Comparison of ENCODE assay signal across 21 cellular contexts in the genomic region with DNA sequence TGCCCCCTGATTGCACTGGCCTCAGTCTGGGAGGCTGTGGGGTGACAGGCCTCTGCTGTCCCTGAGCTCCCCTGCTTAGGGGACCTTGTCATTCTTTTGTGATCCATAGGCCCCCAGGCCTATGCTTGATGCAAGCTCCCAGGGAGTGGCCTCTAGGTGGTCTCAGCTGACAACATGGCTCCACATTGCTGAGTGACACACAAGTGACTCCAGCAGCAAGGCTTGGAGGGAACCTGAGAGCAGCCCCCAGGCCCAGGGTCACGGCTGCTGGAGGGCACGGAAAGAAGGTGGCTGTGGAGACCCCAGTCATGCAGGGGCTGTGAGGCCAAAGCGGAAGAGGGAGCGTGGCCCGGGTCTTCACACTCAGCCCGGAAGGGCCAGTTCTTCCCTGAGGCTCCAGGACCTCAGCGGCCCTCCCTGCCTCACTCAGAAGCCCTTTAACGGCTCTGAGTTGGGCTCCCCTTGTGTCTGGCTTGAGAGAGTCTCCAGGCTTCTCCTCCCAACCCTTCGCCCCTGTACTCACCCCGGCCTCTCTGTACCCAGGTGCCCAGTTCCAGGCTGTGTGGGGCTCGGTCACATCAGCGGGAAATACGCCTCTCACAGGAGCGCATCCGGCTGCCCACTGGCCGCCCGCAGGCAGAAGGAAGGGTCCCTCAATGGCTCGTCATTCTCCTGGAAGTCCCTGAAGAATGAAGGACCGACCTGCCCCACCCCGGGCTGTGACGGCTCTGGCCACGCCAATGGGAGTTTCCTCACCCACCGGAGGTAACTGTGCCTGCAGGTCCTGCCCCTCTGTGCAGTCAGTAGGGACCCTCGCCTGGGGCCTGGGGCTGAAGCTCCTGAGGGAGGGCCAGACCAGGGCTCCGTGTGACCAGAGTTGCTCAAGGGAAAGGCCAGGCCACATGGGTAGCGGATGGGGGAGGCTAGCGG.
"Had no signal": no experiment of that assay in that cellular context is flagged by ENCODE, and none has a peak within 500 bp of the region (broad histone marks: within the 10 kb centered on the region; RNA-seq: fewer than 3 reads in every experiment).

No MANE protein-coding gene starts in this region.

- H3K27me3 ChIP-seq: body of pancreas, hepatocyte, sigmoid colon, uterus had no signal

- H3K4me3 ChIP-seq: body of pancreas, coronary artery, hepatocyte, psoas muscle, sigmoid colon, tibial nerve, uterus had no signal

- H3K36me3 Mint-ChIP-seq: activated naive CD4-positive, alpha-beta T cell treated with anti-CD3 and anti-CD28 coated beads, Interleukin-2, amount 50 U/mL, for 24 hours; stimulated activated naive B cell treated with anti-CD40 and anti-IgM and Interleukin-4, amounts not matched to agents 10 μg/mL and 1 μg/mL and 100 μg/mL, for 72 hours had no signal

- H3K4me1 ChIP-seq: sigmoid colon, tibial nerve, uterus had no signal

- FAIRE-seq: keratinocyte had no signal

- ATAC-seq: esophagus mucosa, T-helper 17 cell, WTC11 had no signal

- H3K9me3 Mint-ChIP-seq: activated CD4-positive, alpha-beta T cell treated with anti-CD3 and anti-CD28 coated beads, Interleukin-2, amount 10 ng/mL, durations not matched to agents 24 days and 14 days; activated naive CD4-positive, alpha-beta T cell treated with anti-CD3 and anti-CD28 coated beads, Interleukin-2, amount 50 U/mL, for 24 hours; neural crest cell; stimulated activated naive B cell treated with anti-CD40 and anti-IgM and Interleukin-4, amounts not matched to agents 10 μg/mL and 1 μg/mL and 100 μg/mL, for 72 hours had no signal

- H3K4me2 ChIP-seq: hepatocyte had no signal

- H3K27ac Mint-ChIP-seq: activated CD4-positive, alpha-beta T cell treated with anti-CD3 and anti-CD28 coated beads, Interleukin-2, amount 10 ng/mL, durations not matched to agents 24 days and 14 days; activated CD8-positive, alpha-beta T cell treated with anti-CD3 and anti-CD28 coated beads, Interleukin-2, amount 10 ng/mL, durations not matched to agents 7 days and 5 days; activated naive CD4-positive, alpha-beta T cell treated with anti-CD3 and anti-CD28 coated beads, Interleukin-2, amount 50 U/mL, for 24 hours; stimulated activated naive B cell treated with anti-CD40 and anti-IgM and Interleukin-4, amounts not matched to agents 10 μg/mL and 1 μg/mL and 100 μg/mL, for 72 hours; T-helper 17 cell had no signal

- H3K27ac ChIP-seq: coronary artery, hepatocyte, sigmoid colon, tibial nerve, uterus had no signal

- H3K79me2 ChIP-seq: hepatocyte had no signal

- H3K9me3 ChIP-seq: body of pancreas, psoas muscle, sigmoid colon, tibial nerve, uterus had no signal

- H3K4me1 Mint-ChIP-seq: activated CD4-positive, alpha-beta T cell treated with anti-CD3 and anti-CD28 coated beads, Interleukin-2, amount 10 ng/mL, durations not matched to agents 24 days and 14 days had no signal

- H2AFZ ChIP-seq: hepatocyte had no signal

- H3K36me3 ChIP-seq: sigmoid colon, tibial nerve, uterus had no signal

- H3K27me3 Mint-ChIP-seq: activated naive CD4-positive, alpha-beta T cell treated with anti-CD3 and anti-CD28 coated beads, Interleukin-2, amount 50 U/mL, for 24 hours; T-helper 17 cell had no signal

- H3K4me3 Mint-ChIP-seq: activated CD4-positive, alpha-beta T cell treated with anti-CD3 and anti-CD28 coated beads, Interleukin-2, amount 10 ng/mL, durations not matched to agents 24 days and 14 days; activated CD8-positive, alpha-beta T cell treated with anti-CD3 and anti-CD28 coated beads, Interleukin-2, amount 10 ng/mL, durations not matched to agents 7 days and 5 days; activated naive CD4-positive, alpha-beta T cell treated with anti-CD3 and anti-CD28 coated beads, Interleukin-2, amount 50 U/mL, for 24 hours; neural crest cell; stimulated activated naive B cell treated with anti-CD40 and anti-IgM and Interleukin-4, amounts not matched to agents 10 μg/mL and 1 μg/mL and 100 μg/mL, for 72 hours; T-helper 17 cell; WTC11 had no signal

- DNase-seq: activated CD4-positive, alpha-beta T cell treated with anti-CD3 and anti-CD28 coated beads, Interleukin-2, amount 10 ng/mL, durations not matched to agents 24 days and 14 days; activated CD8-positive, alpha-beta memory T cell treated with anti-CD3 and anti-CD28 coated beads, Interleukin-2, amount 50 U/mL, for 4 hours; activated CD8-positive, alpha-beta T cell treated with anti-CD3 and anti-CD28 coated beads, Interleukin-2, amount 10 ng/mL, durations not matched to agents 7 days and 5 days; activated effector memory CD4-positive, alpha-beta T cell treated with anti-CD3 and anti-CD28 coated beads, Interleukin-2, amount 50 U/mL, for 16 hours; activated T-cell treated with anti-CD3 and anti-CD28 coated beads, Interleukin-2, amount 50 U/mL, for 48 hours; central memory CD4-positive, alpha-beta T cell; sigmoid colon; stimulated activated CD4-positive, alpha-beta T cell treated with anti-CD3 and anti-CD28 coated beads, Interleukin-1b, Interleukin-23, amount 100 ng/mL, for 48 hours; stimulated activated naive B cell treated with anti-CD40 and anti-IgM and Interleukin-4, amounts not matched to agents 10 μg/mL and 1 μg/mL and 100 μg/mL, for 72 hours; T-helper 17 cell; uterus had no signal
